ENCODE assay signal across 17 cellular contexts in the genomic region with DNA sequence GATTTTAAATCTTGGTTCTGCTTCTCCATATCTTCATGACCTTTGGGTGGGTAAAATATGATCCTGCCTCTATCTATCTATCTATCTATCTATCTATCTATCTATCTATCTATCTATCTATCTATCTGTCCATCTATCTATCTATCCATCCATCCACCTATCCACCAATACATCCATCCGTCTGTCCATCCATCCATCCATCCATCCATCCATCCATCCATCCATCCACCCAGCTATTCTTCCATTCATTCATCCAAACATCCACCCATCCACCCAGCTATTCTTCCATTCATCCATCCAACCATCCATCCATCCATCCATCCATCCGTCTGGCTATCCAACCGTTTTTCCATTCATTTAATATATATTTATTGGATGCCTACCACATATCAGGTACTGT. TPM values are rescaled to one million over a fixed set of nuclear protein-coding genes. Genes with fewer than 3 reads are reported as not detected.
A peak's percentile ranks its signal among the peaks of the same experiment; 100 is the strongest.
DNase-seq lines count a peak whose midpoint lies in the region; ATAC-seq, FAIRE-seq and TF ChIP-seq lines count a peak whose summit lies in the region.
"Had no signal": no experiment of that assay in that cellular context is flagged by ENCODE, and none has a peak within 500 bp of the region (broad histone marks: within the 10 kb centered on the region; RNA-seq: fewer than 3 reads in every experiment).

No MANE protein-coding gene starts in this region.

- H3K9ac ChIP-seq in K562 (ENCODE audit: insufficient read depth in 1 of 2, low read depth in 2 of 2, low read length in 2 of 2), result no peak overlapping the region

- H3K27me3 ChIP-seq in K562 (ENCODE audit: control insufficient read depth in 2 of 2, insufficient read depth in 2 of 2, low read length in 2 of 2), result no peaks in the 10 kb centered on the region
- no peaks in the 10 kb centered on the region for H3K27me3 ChIP-seq in gastroesophageal sphincter
- H3K27me3 ChIP-seq: Peyer's patch had no signal

- H3K27me3 Mint-ChIP-seq in activated naive CD4-positive, alpha-beta T cell treated with anti-CD3 and anti-CD28 coated beads for 36 hours (ENCODE audit: low read depth), result no peaks in the 10 kb centered on the region
- no peaks in the 10 kb centered on the region for H3K27me3 Mint-ChIP-seq in T-helper 17 cell

- no peak overlapping the region for H3K4me2 ChIP-seq in K562 (ENCODE audit: insufficient read depth, low read length)
- H3K4me2 ChIP-seq: A549 had no signal

- TF ChIP-seq POLR2A in K562 (conservative IDR thresholded peaks at IDR 0.05), result no peak
- TF ChIP-seq POLR2A in gastroesophageal sphincter (IDR thresholded peaks at IDR 0.05), result no peak

- CTCF ChIA-PET in activated naive CD4-positive, alpha-beta T cell treated with anti-CD3 and anti-CD28 coated beads for 36 hours (lab: Charles Lee), result interaction anchor here (0.8 kb wide), 1 partner anchor 189 kb away, joined by 4 read pairs; no protein-coding TSS in a partner anchor
- CTCF ChIA-PET in K562 (lab: Yijun Ruan, JAX; ENCODE audit: low intra/inter-chr PET ratio), result no interaction called here

- peaks cover 95% of the 10 kb centered on the region for H3K79me2 ChIP-seq in K562 (ENCODE audit: control insufficient read depth, insufficient read depth, low read length)

- DNase-seq in activated naive CD4-positive, alpha-beta T cell treated with anti-CD3 and anti-CD28 coated beads for 36 hours, result no peak
- no peak for DNase-seq in activated naive CD4-positive, alpha-beta T cell treated with anti-CD3 and anti-CD28 coated beads, Interleukin-2, amount 50 U/mL, for 72 hours (ENCODE audit: low spot score in 2 of 2)
- DNase-seq in T-helper 17 cell, result no peak
- no peak for DNase-seq in K562 (ENCODE audit: extremely low read depth in 1 of 4, low spot score in 3 of 4)
- no peak for DNase-seq in stimulated activated effector memory CD8-positive, alpha-beta T cell treated with anti-CD3 and anti-CD28 coated beads, Interleukin-12 subunit alpha, Interleukin-12 subunit beta, amount 100 ng/mL, for 72 hours (ENCODE audit: low spot score in 2 of 2)
- no peak for DNase-seq in AML-193 (lab: John Stamatoyannopoulos, UW)
- DNase-seq: IMR-90, MV-4-11, NCI-H1417 treated with DMSO at 0.1 percent for 48 hours, NCI-H2081, NCI-H510A treated with DMSO at 0.1 percent for 48 hours, Right ventricle myocardium superior had no signal

- H4K20me1 ChIP-seq in K562 (replicated peaks; ENCODE audit: control insufficient read depth, insufficient read depth, low read length), result peaks cover 10% of the 10 kb centered on the region

- H3K36me3 ChIP-seq in K562 (ENCODE audit: control insufficient read depth, insufficient read depth, low read length) (peaks cover 86% of the 10 kb centered on the region), gastroesophageal sphincter (no peaks in the 10 kb centered on the region)
- H3K36me3 ChIP-seq: Peyer's patch had no signal

- TF ChIP-seq EP300 in K562 (IDR thresholded peaks at IDR 0.05; ENCODE audit: low read length) (no peak), gastroesophageal sphincter (IDR thresholded peaks at IDR 0.05) (no peak)

- peaks cover 12 to 24% of the 10 kb centered on the region in 2 experiments; a peak in 4 of 5 replicates for H3K4me1 ChIP-seq in K562 (replicated peaks in 1 of 2; ENCODE audit: control insufficient read depth in 2 of 2, insufficient read depth in 2 of 2, low read length in 2 of 2)
- H3K4me1 ChIP-seq in gastroesophageal sphincter, result no peaks in the 10 kb centered on the region
- H3K4me1 ChIP-seq: A549 had no signal

- ATAC-seq in activated naive CD4-positive, alpha-beta T cell treated with anti-CD3 and anti-CD28 coated beads, Interleukin-2, amount 50 U/mL, for 72 hours, result no peak
- ATAC-seq in T-helper 17 cell (no peak), K562 (no peak), gastroesophageal sphincter (no peak), GM21737 (IDR thresholded peaks at IDR 0.05; ENCODE audit: unreplicated experiment) (no peak)
- ATAC-seq in stimulated activated effector memory CD8-positive, alpha-beta T cell treated with anti-CD3 and anti-CD28 coated beads, Interleukin-12 subunit alpha, Interleukin-12 subunit beta, amount 100 ng/mL, for 72 hours, result no peak
- ATAC-seq: A549 had no signal

- peaks cover 10% of the 10 kb centered on the region for H3K36me3 Mint-ChIP-seq in activated naive CD4-positive, alpha-beta T cell treated with anti-CD3 and anti-CD28 coated beads for 36 hours (ENCODE audit: low read depth)
- peaks cover 7 to 56% of the 10 kb centered on the region in 2 donors for H3K36me3 Mint-ChIP-seq in activated naive CD4-positive, alpha-beta T cell treated with anti-CD3 and anti-CD28 coated beads, Interleukin-2, amount 50 U/mL, for 72 hours
- H3K36me3 Mint-ChIP-seq in T-helper 17 cell (ENCODE audit: low read depth), result peaks cover 9% of the 10 kb centered on the region
- H3K36me3 Mint-ChIP-seq in stimulated activated effector memory CD8-positive, alpha-beta T cell treated with anti-CD3 and anti-CD28 coated beads, Interleukin-12 subunit alpha, Interleukin-12 subunit beta, amount 100 ng/mL, for 72 hours, result peaks cover 50% of the 10 kb centered on the region

- no peak overlapping the region for H2AFZ ChIP-seq in K562 (ENCODE audit: low read depth, low read length)

- H3K9me1 ChIP-seq in K562 (ENCODE audit: control insufficient read depth, insufficient read depth, low read length), result peaks cover 3% of the 10 kb centered on the region

- no peak for TF ChIP-seq RAD21 in K562 (CRISPR knock-in tag; conservative IDR thresholded peaks at IDR 0.05 in 1 of 2, IDR thresholded peaks at IDR 0.05 in 1 of 2)

- peaks cover 83% of the 10 kb centered on the region for H3K4me1 Mint-ChIP-seq in activated naive CD4-positive, alpha-beta T cell treated with anti-CD3 and anti-CD28 coated beads for 36 hours (ENCODE audit: low read depth)
- H3K4me1 Mint-ChIP-seq in T-helper 17 cell, result peaks cover 56% of the 10 kb centered on the region
- peaks cover 90% of the 10 kb centered on the region for H3K4me1 Mint-ChIP-seq in stimulated activated effector memory CD8-positive, alpha-beta T cell treated with anti-CD3 and anti-CD28 coated beads, Interleukin-12 subunit alpha, Interleukin-12 subunit beta, amount 100 ng/mL, for 72 hours

- FAIRE-seq in K562 (lab: Jason Lieb, UNC), result no peak
- FAIRE-seq: A549, H54 had no signal

- no peak overlapping the region for H3K4me3 Mint-ChIP-seq in activated naive CD4-positive, alpha-beta T cell treated with anti-CD3 and anti-CD28 coated beads for 36 hours
- no peak overlapping the region for H3K4me3 Mint-ChIP-seq in T-helper 17 cell
- H3K4me3 Mint-ChIP-seq in stimulated activated effector memory CD8-positive, alpha-beta T cell treated with anti-CD3 and anti-CD28 coated beads, Interleukin-12 subunit alpha, Interleukin-12 subunit beta, amount 100 ng/mL, for 72 hours, result peak overlapping the region; percentile 37

- BruUV-seq in K562 (replicated peaks; lab: Mats Ljungman, UMichigan), result no TSS peak

- H3K27ac ChIP-seq in K562 (ENCODE audit: extremely low read depth, low read depth, low read length) (no peak overlapping the region), gastroesophageal sphincter (no peak overlapping the region)
- H3K27ac ChIP-seq: A549 had no signal

- H3K27ac Mint-ChIP-seq in activated naive CD4-positive, alpha-beta T cell treated with anti-CD3 and anti-CD28 coated beads for 36 hours, result peak overlapping the region; percentile 5
- H3K27ac Mint-ChIP-seq in activated naive CD4-positive, alpha-beta T cell treated with anti-CD3 and anti-CD28 coated beads, Interleukin-2, amount 50 U/mL, for 72 hours, result peak overlapping the region in 1 of 2 donors; percentile 80
- peak overlapping the region; percentile 78 for H3K27ac Mint-ChIP-seq in T-helper 17 cell
- peak overlapping the region; percentile 53 for H3K27ac Mint-ChIP-seq in stimulated activated effector memory CD8-positive, alpha-beta T cell treated with anti-CD3 and anti-CD28 coated beads, Interleukin-12 subunit alpha, Interleukin-12 subunit beta, amount 100 ng/mL, for 72 hours

- POLR2A ChIA-PET in K562 (lab: Yijun Ruan, JAX), result interaction anchor here (0.6 to 1.8 kb wide), 5 partner anchors 10 to 1224 kb away, joined by 3 to 6 read pairs (median 3); no protein-coding TSS in a partner anchor

- no peaks in the 10 kb centered on the region for H3K9me3 Mint-ChIP-seq in activated naive CD4-positive, alpha-beta T cell treated with anti-CD3 and anti-CD28 coated beads for 36 hours
- peaks cover 3 to 4% of the 10 kb centered on the region in 2 donors for H3K9me3 Mint-ChIP-seq in activated naive CD4-positive, alpha-beta T cell treated with anti-CD3 and anti-CD28 coated beads, Interleukin-2, amount 50 U/mL, for 72 hours
- H3K9me3 Mint-ChIP-seq in stimulated activated effector memory CD8-positive, alpha-beta T cell treated with anti-CD3 and anti-CD28 coated beads, Interleukin-12 subunit alpha, Interleukin-12 subunit beta, amount 100 ng/mL, for 72 hours, result no peaks in the 10 kb centered on the region

- in situ Hi-C loops in K562 (cut with MboI), result no loop called here

- TF ChIP-seq CTCF in K562 (IDR thresholded peaks at IDR 0.05 in 2 of 3, conservative IDR thresholded peaks at IDR 0.05 in 1 of 3; ENCODE audit: insufficient read depth in 2 of 3, low read depth in 1 of 3, low read length in 3 of 3), result no peak
- TF ChIP-seq CTCF in gastroesophageal sphincter (IDR thresholded peaks at IDR 0.05), result no peak

- H3K9me3 ChIP-seq in T-helper 17 cell (ENCODE audit: control insufficient read depth, low read length, poor library complexity, severe bottlenecking) (no peaks in the 10 kb centered on the region), K562 (replicated peaks; ENCODE audit: control insufficient read depth, insufficient read depth, low read depth, low read length) (no peaks in the 10 kb centered on the region), gastroesophageal sphincter (no peaks in the 10 kb centered on the region)
- H3K9me3 ChIP-seq: Peyer's patch had no signal

- intact Hi-C loops in activated naive CD4-positive, alpha-beta T cell treated with anti-CD3 and anti-CD28 coated beads for 36 hours (cut with micrococcal nuclease), result no loop called here
- intact Hi-C loops in K562 (cut with micrococcal nuclease), result no loop called here

- 65% methylated on average over 3 of the region's 3 CpGs for WGBS in K562 (ENCODE audit: insufficient coverage, low coverage, missing lambda C conversion rate)
- WGBS in gastroesophageal sphincter (ENCODE audit: low coverage in 1 of 2), 2 donors, result 50 to 63% methylated on average over 3 of the region's 3 CpGs

- H3K4me3 ChIP-seq in K562, result no peak overlapping the region
- no peak overlapping the region for H3K4me3 ChIP-seq in gastroesophageal sphincter
- H3K4me3 ChIP-seq: A549, Peyer's patch had no signal

RNA-seq across cellular contexts. Expression of gene PRKCB, which starts 11.5 kb away (rescaled TPM):
- total RNA-seq in activated naive CD4-positive, alpha-beta T cell treated with anti-CD3 and anti-CD28 coated beads for 36 hours, result 10 to 100 TPM; 37.1 to 38.9 TPM
- 10 to 100 TPM; 47.8 to 89.9 TPM for total RNA-seq in activated naive CD4-positive, alpha-beta T cell treated with anti-CD3 and anti-CD28 coated beads, Interleukin-2, amount 50 U/mL, for 72 hours
- total RNA-seq in T-helper 17 cell (100 to 1,000 TPM; 122 to 137 TPM), K562 (2014; rRNA removed) (111 and 151 TPM in 2 replicates), K562 (2014; rRNA removed; fragmentation: Illumina TruSeq; extraction: Trizol) (184 and 197 TPM in 2 replicates), K562 (2015; rRNA removed; fragmentation: Illumina TruSeq; extraction: Trizol) (140 and 148 TPM in 2 replicates), K562 (2021) (199 and 214 TPM in 2 replicates), gastroesophageal sphincter (10 to 100 TPM; 10.7 to 23.9 (median 18.2) TPM)
- 589 and 727 TPM in 2 replicates for total RNA-seq in K562 (2011; cell fraction: chromatin; rRNA removed; ENCODE audit: low replicate concordance)
- total RNA-seq in K562 (2011; cell fraction: nucleolus; rRNA removed), result 260 and 276 TPM in 2 replicates
- 490 and 887 TPM in 2 replicates for total RNA-seq in K562 (2011; cell fraction: nucleoplasm; rRNA removed)
- polyA plus RNA-seq in K562 (2011; rRNA removed) (157 and 276 TPM in 2 replicates), K562 (2014; fragmentation: Illumina TruSeq; extraction: Trizol) (161 and 185 TPM in 2 replicates), K562 (2014; fragmentation: Nextera tagmentation; extraction: Ambion mirVana) (10 to 100 TPM; 49.9 to 64.3 TPM), K562 (2014; rRNA removed) (102 and 116 TPM in 2 replicates)
- polyA plus RNA-seq in K562 (2011; cell fraction: cytosol; rRNA removed), result 122 and 401 TPM in 2 replicates
- 204 and 318 TPM in 2 replicates for polyA plus RNA-seq in K562 (2011; cell fraction: nucleus; rRNA removed)
- 162 and 213 TPM in 2 replicates for polyA plus RNA-seq in K562 (2012)
- polyA minus RNA-seq in K562 (2011; rRNA and poly(A)+ RNA removed), result 397 and 705 TPM in 2 replicates
- polyA minus RNA-seq in K562 (2011; cell fraction: cytosol; rRNA and poly(A)+ RNA removed), result 224 and 329 TPM in 2 replicates
- polyA minus RNA-seq in K562 (2011; cell fraction: nucleus; rRNA and poly(A)+ RNA removed), result 155 and 218 TPM in 2 replicates
- polyA plus RNA-seq: IMR-90 had no signal
